In genomic region chr5:10528056-10528816, GRCh38 we compare ENCODE assay signal across 8 cellular contexts. TPM values are rescaled to one million over a fixed set of nuclear protein-coding genes. Genes with fewer than 3 reads are reported as not detected.
A peak's percentile ranks its signal among the peaks of the same experiment; 100 is the strongest.
DNase-seq lines count a peak whose midpoint lies in the region; ATAC-seq and TF ChIP-seq lines count a peak whose summit lies in the region.

No MANE protein-coding gene starts in this region.

- no peak overlapping the region for H3K27ac ChIP-seq in body of pancreas

- POLR2A ChIA-PET in activated B cell treated with CpG ODN at 0.5 μM for 24 hours (lab: Charles Lee): no interaction called here

- H3K4me1 Mint-ChIP-seq in activated B cell treated with CpG ODN at 0.5 μM for 24 hours (peaks cover 9% of the 10 kb centered on the region), nephron (peaks cover 24% of the 10 kb centered on the region)

- H3K4me3 ChIP-seq in body of pancreas: no peak overlapping the region

- TF ChIP-seq POLR2A in body of pancreas (IDR thresholded peaks at IDR 0.05): no peak

- peak; percentile 14 for ATAC-seq in activated B cell treated with CpG ODN at 0.5 μM for 24 hours (ENCODE audit: low read depth)
- no peak for ATAC-seq in Right ventricle myocardium superior (ENCODE audit: poor library complexity)
- no peak for ATAC-seq in GM21723 (IDR thresholded peaks at IDR 0.05; ENCODE audit: unreplicated experiment)
- ATAC-seq in body of pancreas: no peak

- no peaks in the 10 kb centered on the region for H3K36me3 Mint-ChIP-seq in activated B cell treated with CpG ODN at 0.5 μM for 24 hours (ENCODE audit: low read depth)
- no peaks in the 10 kb centered on the region for H3K36me3 Mint-ChIP-seq in nephron (ENCODE audit: low read depth)

- H3K27me3 ChIP-seq in body of pancreas: no peaks in the 10 kb centered on the region

- TF ChIP-seq CTCF in activated B cell treated with CpG ODN at 0.5 μM for 24 hours (IDR thresholded peaks at IDR 0.05) (no peak), nephron (IDR thresholded peaks at IDR 0.05; ENCODE audit: unreplicated experiment in 3 of 3) (no peak), body of pancreas (IDR thresholded peaks at IDR 0.05) (no peak)

- H3K4me3 Mint-ChIP-seq in activated B cell treated with CpG ODN at 0.5 μM for 24 hours (no peak overlapping the region), nephron (peak overlapping the region in 1 of 3 experiments; percentile 12)

- WGBS in body of pancreas, 2 donors: 64 to 69% methylated on average over 9 of the region's 9 CpGs

- H3K27me3 Mint-ChIP-seq in activated B cell treated with CpG ODN at 0.5 μM for 24 hours (peaks cover 6% of the 10 kb centered on the region), nephron (ENCODE audit: low read depth) (peaks cover 18% of the 10 kb centered on the region)

- CTCF ChIA-PET in activated B cell treated with CpG ODN at 0.5 μM for 24 hours (lab: Charles Lee): interaction anchor here (1.8 kb wide), 1 partner anchor 14 kb away, joined by 4 read pairs; no protein-coding TSS in a partner anchor

- H3K9me3 Mint-ChIP-seq in activated B cell treated with CpG ODN at 0.5 μM for 24 hours: peaks cover under 1% of the 10 kb centered on the region
- H3K9me3 Mint-ChIP-seq in nephron: peaks cover 1% of the 10 kb centered on the region

- no peaks in the 10 kb centered on the region for H3K36me3 ChIP-seq in body of pancreas (replicated peaks in 1 of 2; ENCODE audit: insufficient read depth in 1 of 2, low read depth in 2 of 2)

- no peak overlapping the region for H3K27ac Mint-ChIP-seq in activated B cell treated with CpG ODN at 0.5 μM for 24 hours
- peak overlapping the region in 2 of 3 experiments; percentile 9 to 38 for H3K27ac Mint-ChIP-seq in nephron

- H3K4me1 ChIP-seq in body of pancreas: no peaks in the 10 kb centered on the region

- DNase-seq in GM04503 (ENCODE audit: low read depth): peak; percentile 55
- DNase-seq in NAMALWA (ENCODE audit: low spot score): peak; percentile 28
- DNase-seq in activated B cell treated with CpG ODN at 0.5 μM for 24 hours: no peak
- DNase-seq in Right ventricle myocardium superior: no peak
- DNase-seq in hepatic stellate cell (ENCODE audit: low spot score): no peak
- DNase-seq in body of pancreas: no peak

- intact Hi-C loops in activated B cell treated with CpG ODN at 0.5 μM for 24 hours (cut with micrococcal nuclease) (no loop called here), Right ventricle myocardium superior (cut with DNase I) (no loop called here), body of pancreas (cut with DNase I) (no loop called here)

- no peaks in the 10 kb centered on the region for H3K9me3 ChIP-seq in body of pancreas

RNA-seq across cellular contexts. Expression of gene ANKRD33B, which starts 35.6 kb away (rescaled TPM):
- total RNA-seq in activated B cell treated with CpG ODN at 0.5 μM for 24 hours (156 and 170 TPM in 2 replicates), Right ventricle myocardium superior (2.9 TPM), body of pancreas (1 to 10 TPM; 2.3 to 3.9 TPM)

Comparison
In these comparisons a context has a peak if more than half of its experiments do, and no peak if none do; other contexts are left out.
1. DNase-seq: peak in GM04503 (single experiment) and NAMALWA (single experiment); none in activated B cell treated with CpG ODN at 0.5 μM for 24 hours (single experiment), Right ventricle myocardium superior (single experiment), hepatic stellate cell (single experiment) and body of pancreas (0 of 4).
2. RNA of gene ANKRD33B, which starts 35.6 kb away (total RNA-seq): 156 to 170 TPM in activated B cell treated with CpG ODN at 0.5 μM for 24 hours; 2.3 to 3.9 TPM in body of pancreas and 2.9 TPM in Right ventricle myocardium superior (single experiment); every median in the first group is over 10 times any median in the second.